In the genomic region with DNA sequence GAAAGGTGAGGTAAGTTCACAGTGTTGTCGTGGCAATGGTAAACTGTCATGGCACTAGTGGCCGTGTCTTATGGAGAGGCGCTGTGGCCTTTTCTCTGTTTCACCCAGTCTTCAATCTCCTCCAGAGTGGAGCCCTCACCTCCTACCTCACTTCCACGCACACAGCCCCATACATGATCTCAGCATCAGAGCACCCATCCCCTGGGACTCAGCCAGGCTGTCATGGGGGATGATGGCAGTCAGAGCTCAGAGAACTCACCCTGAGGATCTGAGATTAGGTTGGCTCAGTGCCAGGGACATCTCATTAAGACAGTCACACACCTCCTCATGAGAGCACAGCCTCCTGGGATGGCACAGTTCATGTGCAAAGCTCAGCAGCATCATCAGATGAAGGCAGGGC, we compare ENCODE assay signal across 7 cellular contexts.
A peak's percentile ranks its signal among the peaks of the same experiment; 100 is the strongest.
DNase-seq lines count a peak whose midpoint lies in the region; ATAC-seq and TF ChIP-seq lines count a peak whose summit lies in the region.
"Not testable (repeated sequence)": the region's sequence is repeated elsewhere in the genome, so short reads cannot be mapped to it uniquely, and the experiment has no call there.

No MANE protein-coding gene starts in this region.

- H3K27ac Mint-ChIP-seq in activated naive CD8-positive, alpha-beta T cell treated with anti-CD3 and anti-CD28 coated beads, Interleukin-2, amount 50 U/mL, for 24 hours = peak overlapping the region; percentile 7
- not testable (repeated sequence) for H3K27ac Mint-ChIP-seq in chondrocyte (ENCODE audit: unreplicated experiment); stimulated activated memory B cell treated with anti-CD40 and anti-IgM and Interleukin-4, amounts not matched to agents 10 μg/mL and 1 μg/mL and 100 μg/mL, for 72 hours

- not testable (repeated sequence) for H3K9me3 ChIP-seq in BE2C, lower lobe of right lung

- H3K27me3 Mint-ChIP-seq in activated naive CD8-positive, alpha-beta T cell treated with anti-CD3 and anti-CD28 coated beads, Interleukin-2, amount 50 U/mL, for 24 hours; stimulated activated memory B cell treated with anti-CD40 and anti-IgM and Interleukin-4, amounts not matched to agents 10 μg/mL and 1 μg/mL and 100 μg/mL, for 72 hours: not testable (repeated sequence)
- peaks cover 11% of the 10 kb centered on the region for H3K27me3 Mint-ChIP-seq in chondrocyte (ENCODE audit: low read depth)

- not testable (repeated sequence) for H3K4me1 Mint-ChIP-seq in activated naive CD8-positive, alpha-beta T cell treated with anti-CD3 and anti-CD28 coated beads, Interleukin-2, amount 50 U/mL, for 24 hours; chondrocyte (ENCODE audit: low read depth); stimulated activated memory B cell treated with anti-CD40 and anti-IgM and Interleukin-4, amounts not matched to agents 10 μg/mL and 1 μg/mL and 100 μg/mL, for 72 hours

- H3K4me3 ChIP-seq in BE2C (ENCODE audit: low read depth, low read length); lower lobe of right lung: not testable (repeated sequence)

- not testable (repeated sequence) for H3K4me3 Mint-ChIP-seq in activated naive CD8-positive, alpha-beta T cell treated with anti-CD3 and anti-CD28 coated beads, Interleukin-2, amount 50 U/mL, for 24 hours; chondrocyte (ENCODE audit: unreplicated experiment); stimulated activated memory B cell treated with anti-CD40 and anti-IgM and Interleukin-4, amounts not matched to agents 10 μg/mL and 1 μg/mL and 100 μg/mL, for 72 hours

- not testable (repeated sequence) for H3K36me3 ChIP-seq in BE2C, lower lobe of right lung

- not testable (repeated sequence) for H3K27ac ChIP-seq in lower lobe of right lung

- H3K27me3 ChIP-seq in BE2C; lower lobe of right lung (ENCODE audit: low read depth): not testable (repeated sequence)

- ATAC-seq in activated naive CD8-positive, alpha-beta T cell treated with anti-CD3 and anti-CD28 coated beads, Interleukin-2, amount 50 U/mL, for 24 hours; lower lobe of right lung: not testable (repeated sequence)
- peak; percentile 17 for ATAC-seq in stimulated activated memory B cell treated with anti-CD40 and anti-IgM and Interleukin-4, amounts not matched to agents 10 μg/mL and 1 μg/mL and 100 μg/mL, for 72 hours

- not testable (repeated sequence) for TF ChIP-seq CTCF in BE2C (IDR thresholded peaks at IDR 0.05; ENCODE audit: low read depth, low read length); chondrocyte (IDR thresholded peaks at IDR 0.05); lower lobe of right lung (IDR thresholded peaks at IDR 0.05)

- not testable (repeated sequence) for H3K9me3 Mint-ChIP-seq in activated naive CD8-positive, alpha-beta T cell treated with anti-CD3 and anti-CD28 coated beads, Interleukin-2, amount 50 U/mL, for 24 hours; chondrocyte (ENCODE audit: low read depth); stimulated activated memory B cell treated with anti-CD40 and anti-IgM and Interleukin-4, amounts not matched to agents 10 μg/mL and 1 μg/mL and 100 μg/mL, for 72 hours

- DNase-seq in BE2C (peak; percentile 42), NCI-H1436 (lab: John Stamatoyannopoulos, UW) (peak; percentile 2), NCI-H82 (lab: John Stamatoyannopoulos, UW) (peak; percentile 95), chondrocyte (ENCODE audit: low spot score) (peak; percentile 30), lower lobe of right lung (peak; percentile 7)
- DNase-seq in activated naive CD8-positive, alpha-beta T cell treated with anti-CD3 and anti-CD28 coated beads, Interleukin-2, amount 50 U/mL, for 24 hours = not testable (repeated sequence)

- intact Hi-C loops in lower lobe of right lung (cut with DNase I) = not testable (repeated sequence)

- not testable (repeated sequence) for H3K36me3 Mint-ChIP-seq in activated naive CD8-positive, alpha-beta T cell treated with anti-CD3 and anti-CD28 coated beads, Interleukin-2, amount 50 U/mL, for 24 hours (ENCODE audit: low read depth); chondrocyte (ENCODE audit: low read depth); stimulated activated memory B cell treated with anti-CD40 and anti-IgM and Interleukin-4, amounts not matched to agents 10 μg/mL and 1 μg/mL and 100 μg/mL, for 72 hours

- H3K4me1 ChIP-seq in BE2C, lower lobe of right lung: not testable (repeated sequence)
